ENCODE assay signal across 23 cellular contexts in genomic region chr2:162734866-162735265, GRCh38.
DNase-seq lines count a peak whose midpoint lies in the region; ATAC-seq, FAIRE-seq and TF ChIP-seq lines count a peak whose summit lies in the region.
"Had no signal": no experiment of that assay in that cellular context is flagged by ENCODE, and none has a peak within 500 bp of the region (broad histone marks: within the 10 kb centered on the region; RNA-seq: fewer than 3 reads in every experiment).

No MANE protein-coding gene starts in this region.

- H3K36me3 ChIP-seq in cardiac muscle cell (no peaks in the 10 kb centered on the region), bronchial epithelial cell (ENCODE audit: control insufficient read depth, insufficient read depth, low read length) (no peaks in the 10 kb centered on the region)
- H3K36me3 ChIP-seq: ascending aorta, thyroid gland had no signal

- no peaks in the 10 kb centered on the region for H3K27me3 Mint-ChIP-seq in activated CD4-positive, alpha-beta T cell treated with anti-CD3 and anti-CD28 coated beads, Interleukin-2, amount 10 ng/mL, durations not matched to agents 7 days and 5 days
- H3K27me3 Mint-ChIP-seq: activated naive CD8-positive, alpha-beta T cell; stimulated activated naive CD8-positive, alpha-beta T cell treated with anti-CD3 and anti-CD28 coated beads, Interleukin-15, Interleukin-2, amounts not matched to agents 100 ng/mL and 50 ng/mL, for 24 hours had no signal

- no peaks in the 10 kb centered on the region for H3K9me3 Mint-ChIP-seq in activated CD4-positive, alpha-beta T cell treated with anti-CD3 and anti-CD28 coated beads, Interleukin-2, amount 10 ng/mL, durations not matched to agents 7 days and 5 days
- H3K9me3 Mint-ChIP-seq: T-helper 1 cell treated with Interleukin-12 subunit alpha and Interleukin-12 subunit beta and Interleukin-4 antibody, amounts not matched to agents 30 μg/mL and 1 μg/mL, for 36 hours had no signal

- H3K4me1 ChIP-seq in cardiac muscle cell (ENCODE audit: low read depth), result peaks cover 14% of the 10 kb centered on the region
- H3K4me1 ChIP-seq: ascending aorta, thyroid gland had no signal

- H3K4me3 Mint-ChIP-seq in activated CD4-positive, alpha-beta T cell treated with anti-CD3 and anti-CD28 coated beads, Interleukin-2, amount 10 ng/mL, durations not matched to agents 7 days and 5 days, result no peak overlapping the region
- H3K4me3 Mint-ChIP-seq: activated naive CD8-positive, alpha-beta T cell; stimulated activated naive CD8-positive, alpha-beta T cell treated with anti-CD3 and anti-CD28 coated beads, Interleukin-15, Interleukin-2, amounts not matched to agents 100 ng/mL and 50 ng/mL, for 24 hours; T-helper 1 cell treated with Interleukin-12 subunit alpha and Interleukin-12 subunit beta and Interleukin-4 antibody, amounts not matched to agents 30 μg/mL and 1 μg/mL, for 36 hours had no signal

- POLR2A ChIA-PET in activated CD4-positive, alpha-beta T cell treated with anti-CD3 and anti-CD28 coated beads, Interleukin-2, amount 10 ng/mL, durations not matched to agents 7 days and 5 days (lab: Charles Lee), result no interaction called here

- H3K9me3 ChIP-seq in cardiac muscle cell (ENCODE audit: low read depth), result no peaks in the 10 kb centered on the region
- H3K9me3 ChIP-seq: ascending aorta, thyroid gland had no signal

- no peak overlapping the region for H3K4me3 ChIP-seq in cardiac muscle cell
- no peak overlapping the region for H3K4me3 ChIP-seq in bronchial epithelial cell (ENCODE audit: low read depth, low read length)
- H3K4me3 ChIP-seq: ascending aorta, K562, thyroid gland had no signal

- ATAC-seq in Right ventricle myocardium superior (ENCODE audit: poor library complexity) (no peak), HG03432 (IDR thresholded peaks at IDR 0.05; ENCODE audit: unreplicated experiment) (peak; percentile 27), HG02981 (IDR thresholded peaks at IDR 0.05; ENCODE audit: unreplicated experiment) (no peak)
- ATAC-seq: K562 had no signal

- no peak for DNase-seq in cardiac muscle cell (ENCODE audit: low read depth in 1 of 2, low spot score in 1 of 2)
- DNase-seq in Right ventricle myocardium superior, result no peak
- peak; percentile 94 for DNase-seq in bronchial epithelial cell (ENCODE audit: low read depth)
- DNase-seq in activated CD4-positive, alpha-beta T cell treated with anti-CD3 and anti-CD28 coated beads, Interleukin-2, amount 10 ng/mL, durations not matched to agents 7 days and 5 days, result no peak
- DNase-seq in DMS 273 (lab: John Stamatoyannopoulos, UW; ENCODE audit: unreplicated experiment), result no peak
- DNase-seq in DMS79 treated with DMSO at 0.1 percent for 48 hours (lab: John Stamatoyannopoulos, UW), result no peak
- DNase-seq: activated CD4-positive, alpha-beta T cell treated with anti-CD3 and anti-CD28 coated beads for 48 hours; AML-193; DMS53; effector memory CD4-positive, alpha-beta T cell; mesenchymal stem cell; NCI-H1436; NCI-H526; occipital lobe; thyroid gland had no signal

- H3K27ac Mint-ChIP-seq in activated CD4-positive, alpha-beta T cell treated with anti-CD3 and anti-CD28 coated beads, Interleukin-2, amount 10 ng/mL, durations not matched to agents 7 days and 5 days, result no peak overlapping the region
- H3K27ac Mint-ChIP-seq: activated naive CD8-positive, alpha-beta T cell; stimulated activated naive CD8-positive, alpha-beta T cell treated with anti-CD3 and anti-CD28 coated beads, Interleukin-15, Interleukin-2, amounts not matched to agents 100 ng/mL and 50 ng/mL, for 24 hours; T-helper 1 cell treated with Interleukin-12 subunit alpha and Interleukin-12 subunit beta and Interleukin-4 antibody, amounts not matched to agents 30 μg/mL and 1 μg/mL, for 36 hours had no signal

- H3K27ac ChIP-seq in cardiac muscle cell, result peak overlapping the region; percentile 18
- H3K27ac ChIP-seq: ascending aorta, thyroid gland had no signal

- TF ChIP-seq CTCF in cardiac muscle cell (IDR thresholded peaks at IDR 0.05; ENCODE audit: low read depth, low read length) (no peak), bronchial epithelial cell (IDR thresholded peaks at IDR 0.05; ENCODE audit: insufficient read depth, low read length, severe bottlenecking) (no peak)

- H3K27me3 ChIP-seq in cardiac muscle cell (no peaks in the 10 kb centered on the region), bronchial epithelial cell (ENCODE audit: control insufficient read depth, insufficient read depth, low read length) (no peaks in the 10 kb centered on the region)
- H3K27me3 ChIP-seq: ascending aorta, thyroid gland had no signal

- H3K4me1 Mint-ChIP-seq in activated CD4-positive, alpha-beta T cell treated with anti-CD3 and anti-CD28 coated beads, Interleukin-2, amount 10 ng/mL, durations not matched to agents 7 days and 5 days, result peaks cover 6% of the 10 kb centered on the region

- CTCF ChIA-PET in activated CD4-positive, alpha-beta T cell treated with anti-CD3 and anti-CD28 coated beads, Interleukin-2, amount 10 ng/mL, durations not matched to agents 7 days and 5 days (lab: Charles Lee), result no interaction called here

- intact Hi-C loops in Right ventricle myocardium superior (cut with DNase I), result no loop called here

- FAIRE-seq in bronchial epithelial cell (lab: Jason Lieb, UNC), result peak; percentile 43
- FAIRE-seq: K562, RCC 7860 had no signal

- no peaks in the 10 kb centered on the region for H3K36me3 Mint-ChIP-seq in activated CD4-positive, alpha-beta T cell treated with anti-CD3 and anti-CD28 coated beads, Interleukin-2, amount 10 ng/mL, durations not matched to agents 7 days and 5 days (ENCODE audit: low read depth)
- H3K36me3 Mint-ChIP-seq: activated naive CD8-positive, alpha-beta T cell had no signal
